ENCODE assay signal across 23 cellular contexts in genomic region chr4:112277220-112277619, GRCh38. TPM values are rescaled to one million over a fixed set of nuclear protein-coding genes. Genes with fewer than 3 reads are reported as not detected.
DNase-seq lines count a peak whose midpoint lies in the region; ATAC-seq, FAIRE-seq and TF ChIP-seq lines count a peak whose summit lies in the region.
"Had no signal": no experiment of that assay in that cellular context is flagged by ENCODE, and none has a peak within 500 bp of the region (broad histone marks: within the 10 kb centered on the region; RNA-seq: fewer than 3 reads in every experiment).

No MANE protein-coding gene starts in this region.

- RAD21 ChIA-PET in GM12878 (lab: Charles Lee; ENCODE audit: unreplicated experiment), result interaction anchor here (0.9 to 14.1 kb wide), 4 partner anchors 12 to 62 kb away, joined by 3 to 151 read pairs (median 5); no protein-coding TSS in a partner anchor

- H2BK12ac ChIP-seq in neuronal stem cell (ENCODE audit: low read length), result no peak overlapping the region

- DNase-seq in CD4-positive, alpha-beta T cell, result no peak
- peak; percentile 51 for DNase-seq in HPDE6-E6E7 (ENCODE audit: extremely low spot score)
- DNase-seq in GM12878 (ENCODE audit: low read depth, low spot score), result no peak
- no peak for DNase-seq in naive thymus-derived CD4-positive, alpha-beta T cell
- DNase-seq in GM19240 (ENCODE audit: insufficient read length, low spot score), result no peak
- no peak for DNase-seq in neuronal stem cell (ENCODE audit: low spot score)
- DNase-seq in coronary artery (ENCODE audit: low spot score), result no peak
- DNase-seq: activated CD8-positive, alpha-beta T cell treated with anti-CD3 and anti-CD28 coated beads, Interleukin-2, amount 10 ng/mL, durations not matched to agents 7 days and 5 days; activated T-cell treated with anti-CD3 and anti-CD28 coated beads, Interleukin-2, amount 50 U/mL, for 48 hours; COR-L47; effector memory CD4-positive, alpha-beta T cell; HCEC 1CT; heart left ventricle; left lung; NCI-H1436; NCI-H524 treated with DMSO at 0.1 percent for 48 hours; stimulated activated CD4-positive, alpha-beta T cell treated with anti-CD3 and anti-CD28 coated beads, Interleukin-1b, Interleukin-23, amount 100 ng/mL, for 48 hours; stimulated activated naive CD4-positive, alpha-beta T cell had no signal

- H3K4ac ChIP-seq in neuronal stem cell (ENCODE audit: low read length), result no peak overlapping the region

- intact Hi-C loops in CD4-positive, alpha-beta T cell (cut with DNase I, micrococcal nuclease), result no loop called here
- intact Hi-C loops in GM12878 (cut with micrococcal nuclease; ENCODE audit: unreplicated experiment), result no loop called here
- intact Hi-C loops in naive thymus-derived CD4-positive, alpha-beta T cell (cut with micrococcal nuclease), result loop anchor here (1.0 kb wide), 1 partner anchor 8 kb away; the partner anchor contains the start of gene TIFA (in 2 of the 2)

- no TSS peak for BruUV-seq in GM12878 (replicated peaks; lab: Mats Ljungman, UMichigan)

- FAIRE-seq in GM12878 (lab: Jason Lieb, UNC), result no peak

- TF ChIP-seq EP300 in GM12878 (IDR thresholded peaks at IDR 0.05; ENCODE audit: borderline replicate concordance in 1 of 2, control insufficient read depth in 1 of 2, low read depth in 2 of 2, low read length in 2 of 2), result peak in 1 of 2 experiments; percentile 21; a peak in 1 of 4 replicates

- SMC1A ChIA-PET in GM12878 (lab: Charles Lee; ENCODE audit: uncharacterized antibody, unreplicated experiment), result interaction anchor here (0.6 to 22.9 kb wide), 6 partner anchors 10 to 44 kb away, joined by 3 to 247 read pairs (median 28); partner anchors contain the start of genes ALPK1 and TIFA

- no peak overlapping the region for H3K23ac ChIP-seq in neuronal stem cell (ENCODE audit: low read depth, low read length, poor library complexity)

- H2BK15ac ChIP-seq in neuronal stem cell (ENCODE audit: low read length), result no peak overlapping the region

- TF ChIP-seq RAD21 in GM12878 (IDR thresholded peaks at IDR 0.05; ENCODE audit: insufficient read depth, low read depth, low read length), result no peak

- peaks cover 41% of the 10 kb centered on the region for H3K36me3 Mint-ChIP-seq in CD4-positive, alpha-beta T cell (ENCODE audit: low read depth)
- H3K36me3 Mint-ChIP-seq in naive thymus-derived CD4-positive, alpha-beta T cell, result peaks cover 11 to 38% (median 29%) of the 10 kb centered on the region in 5 donors

- H3K4me3 ChIP-seq in GM12878, result no peak overlapping the region
- no peak overlapping the region for H3K4me3 ChIP-seq in naive thymus-derived CD4-positive, alpha-beta T cell (ENCODE audit: low read length)
- no peak overlapping the region for H3K4me3 ChIP-seq in neuronal stem cell (ENCODE audit: low read length in 2 of 2)
- H3K4me3 ChIP-seq in coronary artery, result no peak overlapping the region
- H3K4me3 ChIP-seq: heart left ventricle, left lung, tibial nerve had no signal

- H3K27ac ChIP-seq in CD4-positive, alpha-beta T cell (ENCODE audit: low read depth, low read length), result no peak overlapping the region
- 0 out of 2 replicates have a peak overlapping the region, but pooled peaks have one; percentile 4 for H3K27ac ChIP-seq in GM12878 (ENCODE audit: control insufficient read depth, insufficient read depth)
- no peak overlapping the region for H3K27ac ChIP-seq in naive thymus-derived CD4-positive, alpha-beta T cell (ENCODE audit: low read depth, low read length)
- no peak overlapping the region for H3K27ac ChIP-seq in neuronal stem cell (replicated peaks; ENCODE audit: low read length)
- H3K27ac ChIP-seq in coronary artery, result no peak overlapping the region
- H3K27ac ChIP-seq: left lung, tibial nerve had no signal

- H3K36me3 ChIP-seq in GM12878 (ENCODE audit: control insufficient read depth in 2 of 2, insufficient read depth in 2 of 2, low read length in 1 of 2) (peaks cover 8 to 26% of the 10 kb centered on the region in 2 experiments), neuronal stem cell (replicated peaks in 1 of 2; ENCODE audit: control insufficient read depth in 2 of 2, insufficient read depth in 2 of 2, low read length in 2 of 2) (peaks cover 2 to 6% of the 10 kb centered on the region in 2 donors)
- no peaks in the 10 kb centered on the region for H3K36me3 ChIP-seq in naive thymus-derived CD4-positive, alpha-beta T cell (ENCODE audit: control insufficient read depth in 2 of 3, insufficient read depth in 3 of 3, low read length in 3 of 3)

- H3K9ac ChIP-seq in GM12878 (ENCODE audit: control insufficient read depth, insufficient read depth, low read length) (no peak overlapping the region), neuronal stem cell (ENCODE audit: low read depth, low read length, poor library complexity) (no peak overlapping the region)

- H3K27ac Mint-ChIP-seq in CD4-positive, alpha-beta T cell, result peak overlapping the region; percentile 87
- H3K27ac Mint-ChIP-seq in naive thymus-derived CD4-positive, alpha-beta T cell, result peak overlapping the region in 8 of 9 donors; percentile 38 to 84 (median 62)
- H3K27ac Mint-ChIP-seq: activated CD8-positive, alpha-beta T cell treated with anti-CD3 and anti-CD28 coated beads, Interleukin-2, amount 10 ng/mL, durations not matched to agents 7 days and 5 days; progenitor cell of endocrine pancreas had no signal

- no peak overlapping the region for H3K18ac ChIP-seq in neuronal stem cell (ENCODE audit: low read length)

- peaks cover 2% of the 10 kb centered on the region for H3K9me3 Mint-ChIP-seq in CD4-positive, alpha-beta T cell
- H3K9me3 Mint-ChIP-seq in naive thymus-derived CD4-positive, alpha-beta T cell, result peaks cover 0 to 7% (median 0%) of the 10 kb centered on the region in 11 donors
- H3K9me3 Mint-ChIP-seq: activated naive CD4-positive, alpha-beta T cell treated with anti-CD3 and anti-CD28 coated beads, Interleukin-2, amount 50 U/mL, for 72 hours; neural crest cell had no signal

- H3K4me2 ChIP-seq in GM12878 (ENCODE audit: control insufficient read depth, insufficient read depth) (0 out of 2 replicates have a peak overlapping the region, but pooled peaks have one; percentile 24), neuronal stem cell (ENCODE audit: insufficient read depth, low read length, poor library complexity, severe bottlenecking) (no peak overlapping the region)

- no peak overlapping the region for H2BK120ac ChIP-seq in neuronal stem cell (ENCODE audit: low read depth, low read length)

- POLR2A ChIA-PET in CD4-positive, alpha-beta T cell (lab: Charles Lee), result interaction anchor here (0.6 to 0.9 kb wide), 2 partner anchors 9 to 137 kb away, joined by 3 to 4 read pairs; partner anchors contain the start of gene TIFA
- POLR2A ChIA-PET in GM12878 (lab: Charles Lee), result interaction anchor here (1.6 to 6.8 kb wide), 2 partner anchors 9 to 239 kb away, joined by 4 to 55 read pairs; partner anchors contain the start of genes NEUROG2 and TIFA
- POLR2A ChIA-PET in naive thymus-derived CD4-positive, alpha-beta T cell (lab: Charles Lee), result interaction anchor here (1.2 to 1.4 kb wide), 2 partner anchors 9 to 23 kb away, joined by 3 to 5 read pairs; partner anchors contain the start of gene TIFA

- H3K9me3 ChIP-seq in CD4-positive, alpha-beta T cell (ENCODE audit: control insufficient read depth, low read length), result no peaks in the 10 kb centered on the region
- H3K9me3 ChIP-seq in GM12878 (replicated peaks; ENCODE audit: control insufficient read depth, insufficient read depth, low read length) (no peaks in the 10 kb centered on the region; the same call in 2 of the 3 replicates), neuronal stem cell (replicated peaks in 1 of 2; ENCODE audit: control insufficient read depth in 2 of 2, insufficient read depth in 1 of 2, low read depth in 1 of 2, low read length in 2 of 2) (peaks cover 0 to 13% of the 10 kb centered on the region in 2 donors)
- no peaks in the 10 kb centered on the region for H3K9me3 ChIP-seq in naive thymus-derived CD4-positive, alpha-beta T cell (ENCODE audit: control insufficient read depth in 2 of 3, low read length in 3 of 3)
- H3K9me3 ChIP-seq: left lung, tibial nerve had no signal

- no peak overlapping the region for H3K14ac ChIP-seq in neuronal stem cell (ENCODE audit: low read length)

- H3K4me1 ChIP-seq in GM12878 (ENCODE audit: control insufficient read depth, insufficient read depth, low read length) (peaks cover 33% of the 10 kb centered on the region), neuronal stem cell (ENCODE audit: control insufficient read depth in 2 of 2, insufficient read depth in 1 of 2, low read depth in 1 of 2, low read length in 2 of 2) (no peaks in the 10 kb centered on the region)
- peaks cover 0 to 6% of the 10 kb centered on the region in 2 donors for H3K4me1 ChIP-seq in naive thymus-derived CD4-positive, alpha-beta T cell (ENCODE audit: control insufficient read depth in 2 of 2, insufficient read depth in 2 of 2, low read length in 2 of 2)

- CTCF ChIA-PET in CD4-positive, alpha-beta T cell (lab: Charles Lee), result no interaction called here
- CTCF ChIA-PET in GM12878 (lab: Yijun Ruan, JAX), result interaction anchor here (1.4 to 3.2 kb wide), 3 partner anchors 10 to 22 kb away, joined by 3 to 21 read pairs (median 6); no protein-coding TSS in a partner anchor
- CTCF ChIA-PET in naive thymus-derived CD4-positive, alpha-beta T cell (lab: Charles Lee), result no interaction called here

- no peak overlapping the region for H2BK5ac ChIP-seq in neuronal stem cell (ENCODE audit: low read length)

- no peak overlapping the region for H2AK5ac ChIP-seq in neuronal stem cell (ENCODE audit: low read depth, low read length)

- in situ Hi-C loops in GM12878 (cut with MboI), result no loop called here

- H4K20me1 ChIP-seq in GM12878 (ENCODE audit: control insufficient read depth, insufficient read depth), result no peaks in the 10 kb centered on the region

- no peaks in the 10 kb centered on the region for H3K27me3 Mint-ChIP-seq in CD4-positive, alpha-beta T cell
- H3K27me3 Mint-ChIP-seq in naive thymus-derived CD4-positive, alpha-beta T cell, result no peaks in the 10 kb centered on the region
- H3K27me3 Mint-ChIP-seq: progenitor cell of endocrine pancreas had no signal

- H3K79me2 ChIP-seq in GM12878 (ENCODE audit: control insufficient read depth, insufficient read depth, low read length), result peaks cover 90% of the 10 kb centered on the region

- no peaks in the 10 kb centered on the region for H3K27me3 ChIP-seq in CD4-positive, alpha-beta T cell (ENCODE audit: control insufficient read depth, insufficient read depth, low read length)
- no peaks in the 10 kb centered on the region for H3K27me3 ChIP-seq in GM12878 (replicated peaks in 1 of 2; ENCODE audit: control insufficient read depth in 2 of 2, insufficient read depth in 2 of 2, low read length in 1 of 2)
- H3K27me3 ChIP-seq in naive thymus-derived CD4-positive, alpha-beta T cell (ENCODE audit: control insufficient read depth in 2 of 2, insufficient read depth in 2 of 2, low read length in 2 of 2), result no peaks in the 10 kb centered on the region
- H3K27me3 ChIP-seq in neuronal stem cell (ENCODE audit: control insufficient read depth in 3 of 3, insufficient read depth in 3 of 3, low read depth in 1 of 3, low read length in 3 of 3), result no peaks in the 10 kb centered on the region
- H3K27me3 ChIP-seq: heart left ventricle, left lung, tibial nerve had no signal

- H4K91ac ChIP-seq in neuronal stem cell (ENCODE audit: low read depth, low read length, poor library complexity), result no peak overlapping the region

- no peak for TF ChIP-seq CTCF in CD4-positive, alpha-beta T cell (IDR thresholded peaks at IDR 0.05)
- TF ChIP-seq CTCF in GM12878 (IDR thresholded peaks at IDR 0.05 in 2 of 3, conservative IDR thresholded peaks at IDR 0.05 in 1 of 3; ENCODE audit: control insufficient read depth in 2 of 3, extremely low read depth in 1 of 3, insufficient read depth in 1 of 3, low read depth in 3 of 3, low read length in 3 of 3) (no peak), coronary artery (IDR thresholded peaks at IDR 0.05) (no peak)

- WGBS in GM12878 (ENCODE audit: insufficient coverage, insufficient replicate concordance, low lambda C conversion rate, missing lambda C conversion rate), result 83% methylated on average over 3 of the region's 3 CpGs
- no CpG with 5 or more reads among the region's 3 CpGs for WGBS in neuronal stem cell (ENCODE audit: extremely low coverage in 2 of 2, insufficient read length in 2 of 2, insufficient replicate concordance in 1 of 2), 2 donors

- H3K79me1 ChIP-seq in neuronal stem cell (ENCODE audit: low read depth, low read length), result no peaks in the 10 kb centered on the region

- H2AFZ ChIP-seq in GM12878 (ENCODE audit: control insufficient read depth, low read depth, low read length) (no peak overlapping the region), neuronal stem cell (ENCODE audit: low read length) (no peak overlapping the region)

- H3K4me1 Mint-ChIP-seq in CD4-positive, alpha-beta T cell (ENCODE audit: low read depth), result peaks cover 58% of the 10 kb centered on the region
- H3K4me1 Mint-ChIP-seq in naive thymus-derived CD4-positive, alpha-beta T cell, result peaks cover 15 to 63% (median 35%) of the 10 kb centered on the region in 7 donors
- H3K4me1 Mint-ChIP-seq: neural crest cell had no signal

- no peak for TF ChIP-seq POLR2A in GM12878 (IDR thresholded peaks at IDR 0.05; ENCODE audit: low read depth, low read length)

- ATAC-seq in CD4-positive, alpha-beta T cell (ENCODE audit: poor library complexity), result no peak
- peak; percentile 4; the same call in 1 of the 3 replicates for ATAC-seq in GM12878
- ATAC-seq in naive thymus-derived CD4-positive, alpha-beta T cell, result no peak
- ATAC-seq: activated CD8-positive, alpha-beta T cell treated with anti-CD3 and anti-CD28 coated beads, Interleukin-2, amount 10 ng/mL, durations not matched to agents 7 days and 5 days; activated naive CD4-positive, alpha-beta T cell treated with anti-CD3 and anti-CD28 coated beads, Interleukin-2, amount 50 U/mL, for 72 hours; left lung; Right ventricle myocardium inferior had no signal

- H3K4me3 Mint-ChIP-seq in CD4-positive, alpha-beta T cell, result no peak overlapping the region
- no peak overlapping the region for H3K4me3 Mint-ChIP-seq in naive thymus-derived CD4-positive, alpha-beta T cell
- H3K4me3 Mint-ChIP-seq: activated CD8-positive, alpha-beta T cell treated with anti-CD3 and anti-CD28 coated beads, Interleukin-2, amount 10 ng/mL, durations not matched to agents 7 days and 5 days; neural crest cell had no signal

- no peak overlapping the region for H4K8ac ChIP-seq in neuronal stem cell (ENCODE audit: low read depth, low read length)

RNA-seq across cellular contexts. Expression of gene TIFA, which starts 8.5 kb away (rescaled TPM):
- total RNA-seq in CD4-positive, alpha-beta T cell, result 10 to 100 TPM; 14.5 to 18.4 TPM
- 68.2 and 72.8 TPM in 2 replicates for total RNA-seq in GM12878 (2013; cell fraction: nucleolus; rRNA removed)
- total RNA-seq in GM12878 (2014; rRNA removed) (57.0 and 84.4 TPM in 2 replicates), GM12878 (2014; rRNA removed; fragmentation: Illumina TruSeq; extraction: Trizol) (69.7 and 74.5 TPM in 2 replicates), GM12878 (2021) (96.3 and 100 TPM in 2 replicates)
- polyA plus RNA-seq in GM12878 (2011; ENCODE audit: low read depth), result 41.0 TPM
- polyA plus RNA-seq in GM12878 (2011; rRNA removed) (135 and 218 TPM in 2 replicates), GM12878 (2014; fragmentation: Illumina TruSeq; extraction: Trizol) (80.8 and 105 TPM in 2 replicates), GM12878 (2014; fragmentation: Nextera tagmentation; extraction: Ambion mirVana) (10 to 100 TPM; 31.6 to 34.6 TPM), GM12878 (2014; rRNA removed) (78.8 and 93.9 TPM in 2 replicates), GM12878 (2016; fragmentation: Nextera tagmentation; extraction: Ambion mirVana) (100 to 1,000 TPM; 116 to 125 TPM)
- polyA plus RNA-seq in GM12878 (2011; cell fraction: cytosol; rRNA removed), result 36.5 and 41.4 TPM in 2 replicates
- 27.4 and 31.3 TPM in 2 replicates for polyA plus RNA-seq in GM12878 (2011; cell fraction: nucleus; rRNA removed)
- polyA plus RNA-seq in GM12878 (2012), result 36.4 and 72.0 TPM in 2 replicates
- 46.7 and 54.7 TPM in 2 replicates for polyA minus RNA-seq in GM12878 (2011; rRNA and poly(A)+ RNA removed)
- 25.7 and 27.1 TPM in 2 replicates for polyA minus RNA-seq in GM12878 (2011; cell fraction: cytosol; rRNA and poly(A)+ RNA removed)
- 37.1 and 50.5 TPM in 2 replicates for polyA minus RNA-seq in GM12878 (2011; cell fraction: nucleus; rRNA and poly(A)+ RNA removed)
- 10 to 100 TPM in 4 of 5 experiments, 1 to 10 TPM in 1; 8.7 to 38.8 (median 12.3) TPM for total RNA-seq in naive thymus-derived CD4-positive, alpha-beta T cell
- polyA plus RNA-seq in naive thymus-derived CD4-positive, alpha-beta T cell, result 10 to 100 TPM; 11.5 to 19.9 TPM
- polyA plus RNA-seq in neuronal stem cell (2013, experiment 1 of 2), result 4.0 TPM
- polyA plus RNA-seq in neuronal stem cell (2013, experiment 2 of 2), result 4.7 TPM

RNA-seq across cellular contexts. Expression of gene ALPK1, which starts 19.9 kb away (rescaled TPM):
- total RNA-seq in CD4-positive, alpha-beta T cell, result 1 to 10 TPM; 8.2 to 9.5 TPM
- total RNA-seq in GM12878 (2013; cell fraction: nucleolus; rRNA removed), result 400 and 422 TPM in 2 replicates
- total RNA-seq in GM12878 (2014; rRNA removed) (26.5 and 32.2 TPM in 2 replicates), GM12878 (2014; rRNA removed; fragmentation: Illumina TruSeq; extraction: Trizol) (32.3 and 37.2 TPM in 2 replicates), GM12878 (2021) (27.6 and 28.5 TPM in 2 replicates)
- polyA plus RNA-seq in GM12878 (2011; ENCODE audit: low read depth), result 8.8 TPM
- polyA plus RNA-seq in GM12878 (2011; rRNA removed) (31.6 and 42.7 TPM in 2 replicates), GM12878 (2014; fragmentation: Illumina TruSeq; extraction: Trizol) (23.1 and 27.0 TPM in 2 replicates), GM12878 (2014; fragmentation: Nextera tagmentation; extraction: Ambion mirVana) (1 to 10 TPM; 8.5 to 9.7 TPM), GM12878 (2014; rRNA removed) (21.5 and 21.9 TPM in 2 replicates), GM12878 (2016; fragmentation: Nextera tagmentation; extraction: Ambion mirVana) (10 to 100 TPM; 21.2 to 22.2 TPM)
- 11.3 TPM in 2 replicates for polyA plus RNA-seq in GM12878 (2011; cell fraction: cytosol; rRNA removed)
- polyA plus RNA-seq in GM12878 (2011; cell fraction: nucleus; rRNA removed), result 63.2 and 85.3 TPM in 2 replicates
- 16.1 and 17.4 TPM in 2 replicates for polyA plus RNA-seq in GM12878 (2012)
- 38.8 and 43.6 TPM in 2 replicates for polyA minus RNA-seq in GM12878 (2011; rRNA and poly(A)+ RNA removed)
- polyA minus RNA-seq in GM12878 (2011; cell fraction: cytosol; rRNA and poly(A)+ RNA removed), result 6.9 and 11.9 TPM in 2 replicates
- 103 and 108 TPM in 2 replicates for polyA minus RNA-seq in GM12878 (2011; cell fraction: nucleus; rRNA and poly(A)+ RNA removed)
- 10 to 100 TPM; 15.5 to 35.0 (median 19.8) TPM for total RNA-seq in naive thymus-derived CD4-positive, alpha-beta T cell
- polyA plus RNA-seq in naive thymus-derived CD4-positive, alpha-beta T cell, result 1 to 10 TPM; 5.0 to 5.7 TPM
- polyA plus RNA-seq in neuronal stem cell (2013, experiment 1 of 2), result 0.17 TPM
- polyA plus RNA-seq in neuronal stem cell (2013, experiment 2 of 2), result 0.14 TPM

RNA-seq across cellular contexts. Expression of gene AP1AR, which starts 45.6 kb away (rescaled TPM):
- 1 to 10 TPM; 3.7 to 4.8 TPM for total RNA-seq in CD4-positive, alpha-beta T cell
- 27.8 and 30.2 TPM in 2 replicates for total RNA-seq in GM12878 (2013; cell fraction: nucleolus; rRNA removed)
- total RNA-seq in GM12878 (2014; rRNA removed), result 16.8 and 23.2 TPM in 2 replicates
- total RNA-seq in GM12878 (2014; rRNA removed; fragmentation: Illumina TruSeq; extraction: Trizol), result 20.2 and 20.9 TPM in 2 replicates
- 18.2 and 19.8 TPM in 2 replicates for total RNA-seq in GM12878 (2021)
- polyA plus RNA-seq in GM12878 (2011; ENCODE audit: low read depth), result 3.3 TPM
- 29.1 and 52.5 TPM in 2 replicates for polyA plus RNA-seq in GM12878 (2011; rRNA removed)
- polyA plus RNA-seq in GM12878 (2011; cell fraction: cytosol; rRNA removed), result 6.4 and 7.7 TPM in 2 replicates
- 16.9 and 21.3 TPM in 2 replicates for polyA plus RNA-seq in GM12878 (2011; cell fraction: nucleus; rRNA removed)
- 7.2 and 10.6 TPM in 2 replicates for polyA plus RNA-seq in GM12878 (2012)
- 14.4 and 19.7 TPM in 2 replicates for polyA plus RNA-seq in GM12878 (2014; fragmentation: Illumina TruSeq; extraction: Trizol)
- 1 to 10 TPM; 5.6 to 7.2 TPM for polyA plus RNA-seq in GM12878 (2014; fragmentation: Nextera tagmentation; extraction: Ambion mirVana)
- polyA plus RNA-seq in GM12878 (2014; rRNA removed), result 12.9 and 14.7 TPM in 2 replicates
- 10 to 100 TPM; 15.9 to 17.1 TPM for polyA plus RNA-seq in GM12878 (2016; fragmentation: Nextera tagmentation; extraction: Ambion mirVana)
- polyA minus RNA-seq in GM12878 (2011; rRNA and poly(A)+ RNA removed), result 3.8 and 6.7 TPM in 2 replicates
- polyA minus RNA-seq in GM12878 (2011; cell fraction: cytosol; rRNA and poly(A)+ RNA removed), result 10.6 and 11.9 TPM in 2 replicates
- 9.9 and 13.1 TPM in 2 replicates for polyA minus RNA-seq in GM12878 (2011; cell fraction: nucleus; rRNA and poly(A)+ RNA removed)
- total RNA-seq in naive thymus-derived CD4-positive, alpha-beta T cell, result 10 to 100 TPM in 4 of 5 experiments, 1 to 10 TPM in 1; 7.3 to 21.0 (median 17.0) TPM
- polyA plus RNA-seq in naive thymus-derived CD4-positive, alpha-beta T cell, result 10 to 100 TPM; 16.4 to 23.8 TPM
- 12.4 TPM for polyA plus RNA-seq in neuronal stem cell (2013, experiment 1 of 2)
- 12.1 TPM for polyA plus RNA-seq in neuronal stem cell (2013, experiment 2 of 2)

Comparison
In these comparisons a context has a peak if more than half of its experiments do, and no peak if none do; other contexts are left out.
1. intact Hi-C loops: an anchor here in naive thymus-derived CD4-positive, alpha-beta T cell (1.0 kb wide); none called in CD4-positive, alpha-beta T cell and GM12878.